In the genomic region with DNA sequence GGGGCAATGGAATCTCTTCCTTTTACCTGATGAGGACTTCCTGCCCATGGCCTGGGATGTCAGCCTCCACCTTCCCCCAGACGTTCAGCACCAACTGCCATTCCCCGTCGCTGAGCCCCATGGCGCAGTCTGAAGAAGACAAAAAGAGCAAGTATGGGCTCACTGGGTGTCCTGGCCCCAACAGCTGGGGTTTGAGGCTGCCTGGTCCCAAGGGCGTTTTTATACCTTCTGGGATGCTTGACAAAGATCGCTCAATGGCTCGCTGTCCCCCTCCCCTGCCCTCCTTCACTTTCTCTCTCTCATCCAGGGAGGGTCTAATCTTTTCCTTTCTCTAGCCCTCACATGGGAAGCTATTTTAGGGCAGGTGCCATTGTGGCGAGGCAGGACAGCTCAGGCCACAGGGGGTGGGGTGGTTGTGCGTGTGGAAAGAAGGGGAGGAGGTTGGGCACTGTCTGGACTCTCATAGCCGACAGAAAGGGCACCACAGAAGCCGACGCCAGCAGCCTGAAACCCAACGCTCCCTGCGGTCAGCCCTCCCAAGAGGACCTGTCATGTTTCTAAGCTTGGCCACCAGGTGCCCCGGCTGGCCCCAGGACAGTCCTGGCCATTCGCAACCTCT, we compare ENCODE assay signal across 16 cellular contexts. TPM values are rescaled to one million over a fixed set of nuclear protein-coding genes. Genes with fewer than 3 reads are reported as not detected.
"Had no signal": no experiment of that assay in that cellular context is flagged by ENCODE, and none has a peak within 500 bp of the region (broad histone marks: within the 10 kb centered on the region; RNA-seq: fewer than 3 reads in every experiment).

Gene MB (minus strand): TSS at position 193 of the 619 bp plus-strand sequence. CDS start 72 bp downstream, at position 121.

- H3K9me3 ChIP-seq: colonic mucosa, right lobe of liver had no signal

- DNase-seq: activated CD8-positive, alpha-beta memory T cell treated with anti-CD3 and anti-CD28 coated beads, Interleukin-2, amount 10 ng/mL, durations not matched to agents 7 days and 5 days; activated gamma-delta T cell treated with Interleukin-2 at 50 U/mL for 16 hours; activated T-cell treated with anti-CD3 and anti-CD28 coated beads, Interleukin-2, amount 50 U/mL, for 4 hours; caudate nucleus; colonic mucosa; foreskin melanocyte; hypothalamus; naive thymus-derived CD8-positive, alpha-beta T cell; nucleus accumbens; right lobe of liver; stimulated activated CD4-positive, alpha-beta T cell treated with anti-CD3 and anti-CD28 coated beads, Interleukin-12 subunit alpha, Interleukin-12 subunit beta, amount 100 ng/mL, for 4 hours; stimulated activated naive CD4-positive, alpha-beta T cell; trophoblast cell had no signal

- H3K4me3 ChIP-seq: colonic mucosa, lung, right lobe of liver had no signal

- H3K4me1 ChIP-seq: colonic mucosa had no signal

- H3K4me3 Mint-ChIP-seq: activated CD8-positive, alpha-beta memory T cell treated with anti-CD3 and anti-CD28 coated beads, Interleukin-2, amount 10 ng/mL, durations not matched to agents 7 days and 5 days; activated T-cell treated with anti-CD3 and anti-CD28 coated beads, Interleukin-2, amount 50 U/mL, for 4 hours had no signal

- H3K27ac ChIP-seq: colonic mucosa, right lobe of liver had no signal

- ATAC-seq: activated CD4-positive, CD25-positive, alpha-beta regulatory T cell treated with anti-CD3 and anti-CD28 coated beads, Interleukin-2, amount 50 U/mL, for 24 hours; activated CD8-positive, alpha-beta memory T cell treated with anti-CD3 and anti-CD28 coated beads, Interleukin-2, amount 10 ng/mL, durations not matched to agents 7 days and 5 days; activated T-cell treated with anti-CD3 and anti-CD28 coated beads, Interleukin-2, amount 50 U/mL, for 4 hours; naive thymus-derived CD8-positive, alpha-beta T cell; right lobe of liver had no signal

- H3K9me3 Mint-ChIP-seq: activated T-cell treated with anti-CD3 and anti-CD28 coated beads, Interleukin-2, amount 50 U/mL, for 4 hours; naive thymus-derived CD8-positive, alpha-beta T cell had no signal

- H3K27ac Mint-ChIP-seq: activated CD8-positive, alpha-beta memory T cell treated with anti-CD3 and anti-CD28 coated beads, Interleukin-2, amount 10 ng/mL, durations not matched to agents 7 days and 5 days; naive thymus-derived CD8-positive, alpha-beta T cell had no signal

- H3K36me3 ChIP-seq: colonic mucosa, right lobe of liver had no signal

- H3K36me3 Mint-ChIP-seq: activated CD8-positive, alpha-beta memory T cell treated with anti-CD3 and anti-CD28 coated beads, Interleukin-2, amount 10 ng/mL, durations not matched to agents 7 days and 5 days; naive thymus-derived CD8-positive, alpha-beta T cell had no signal

- H3K27me3 ChIP-seq: colonic mucosa, right lobe of liver had no signal

RNA-seq across cellular contexts. Expression of gene MB, which starts in this region (rescaled TPM):
- total RNA-seq: astrocyte; naive thymus-derived CD8-positive, alpha-beta T cell had no signal
- polyA plus RNA-seq: naive thymus-derived CD8-positive, alpha-beta T cell had no signal
